In genomic region chr19:343451-343931, GRCh38 we compare ENCODE assay signal across 9 cellular contexts. TPM values are rescaled to one million over a fixed set of nuclear protein-coding genes. Genes with fewer than 3 reads are reported as not detected.
DNase-seq lines count a peak whose midpoint lies in the region; ATAC-seq and TF ChIP-seq lines count a peak whose summit lies in the region.
"Had no signal": no experiment of that assay in that cellular context is flagged by ENCODE, and none has a peak within 500 bp of the region (broad histone marks: within the 10 kb centered on the region; RNA-seq: fewer than 3 reads in every experiment).

No MANE protein-coding gene starts in this region.

- H3K9me3 ChIP-seq in iPS-15b (ENCODE audit: control insufficient read depth, insufficient read depth, low read length), result no peaks in the 10 kb centered on the region

- H3K4me1 Mint-ChIP-seq in HFFc6 (ENCODE audit: low read depth), result peaks cover 58% of the 10 kb centered on the region
- H3K4me1 Mint-ChIP-seq in activated naive CD8-positive, alpha-beta T cell (ENCODE audit: low read depth), result peaks cover 63% of the 10 kb centered on the region
- H3K4me1 Mint-ChIP-seq in stimulated activated naive B cell treated with anti-CD40 and anti-IgM and Interleukin-4, amounts not matched to agents 10 μg/mL and 1 μg/mL and 100 μg/mL, for 72 hours, result peaks cover 40 to 65% of the 10 kb centered on the region in 2 donors

- H3K27me3 ChIP-seq in iPS-15b (ENCODE audit: control insufficient read depth, insufficient read depth, low read length), result peaks cover 13% of the 10 kb centered on the region

- H3K4me3 Mint-ChIP-seq in HFFc6, result peak overlapping the region; percentile 93
- peak overlapping the region; percentile 88 for H3K4me3 Mint-ChIP-seq in activated naive CD8-positive, alpha-beta T cell
- H3K4me3 Mint-ChIP-seq in stimulated activated naive B cell treated with anti-CD40 and anti-IgM and Interleukin-4, amounts not matched to agents 10 μg/mL and 1 μg/mL and 100 μg/mL, for 72 hours, result peak overlapping the region; percentile 80 to 84

- H3K9ac ChIP-seq in iPS-15b (ENCODE audit: low read depth, low read length), result peak overlapping the region; percentile 87

- H3K36me3 ChIP-seq in iPS-15b (ENCODE audit: control insufficient read depth, insufficient read depth, low read length), result peaks cover 20% of the 10 kb centered on the region

- no peak for TF ChIP-seq CTCF in HFFc6 (IDR thresholded peaks at IDR 0.05)

- peaks cover 12% of the 10 kb centered on the region for H3K4me1 ChIP-seq in iPS-15b (ENCODE audit: control insufficient read depth, insufficient read depth, low read length)

- no peaks in the 10 kb centered on the region for H3K9me3 Mint-ChIP-seq in HFFc6
- no peaks in the 10 kb centered on the region for H3K9me3 Mint-ChIP-seq in activated naive CD8-positive, alpha-beta T cell (ENCODE audit: low read depth)
- peaks cover 0 to 11% of the 10 kb centered on the region in 2 donors for H3K9me3 Mint-ChIP-seq in stimulated activated naive B cell treated with anti-CD40 and anti-IgM and Interleukin-4, amounts not matched to agents 10 μg/mL and 1 μg/mL and 100 μg/mL, for 72 hours

- H3K27ac Mint-ChIP-seq in HFFc6, result peak overlapping the region; percentile 89
- peak overlapping the region; percentile 72 for H3K27ac Mint-ChIP-seq in activated naive CD8-positive, alpha-beta T cell
- peak overlapping the region; percentile 39 for H3K27ac Mint-ChIP-seq in stimulated activated naive B cell treated with anti-CD40 and anti-IgM and Interleukin-4, amounts not matched to agents 10 μg/mL and 1 μg/mL and 100 μg/mL, for 72 hours

- H3K4me3 ChIP-seq in iPS-15b (ENCODE audit: low read depth, low read length), result peak overlapping the region; percentile 59

- H3K27me3 Mint-ChIP-seq in HFFc6 (ENCODE audit: insufficient read depth), result peaks cover 1% of the 10 kb centered on the region
- H3K27me3 Mint-ChIP-seq in activated naive CD8-positive, alpha-beta T cell, result no peaks in the 10 kb centered on the region
- H3K27me3 Mint-ChIP-seq in stimulated activated naive B cell treated with anti-CD40 and anti-IgM and Interleukin-4, amounts not matched to agents 10 μg/mL and 1 μg/mL and 100 μg/mL, for 72 hours, result peaks cover 7 to 16% of the 10 kb centered on the region in 2 donors

- no peak for DNase-seq in HFFc6
- no peak for DNase-seq in stimulated activated naive B cell treated with anti-CD40 and anti-IgM and Interleukin-4, amounts not matched to agents 10 μg/mL and 1 μg/mL and 100 μg/mL, for 72 hours
- no peak for DNase-seq in NCI-H69 (lab: John Stamatoyannopoulos, UW)
- DNase-seq: NCI-H2107 had no signal

- peaks cover 28% of the 10 kb centered on the region for H3K36me3 Mint-ChIP-seq in HFFc6 (ENCODE audit: low read depth)
- peaks cover 9% of the 10 kb centered on the region for H3K36me3 Mint-ChIP-seq in activated naive CD8-positive, alpha-beta T cell
- H3K36me3 Mint-ChIP-seq in stimulated activated naive B cell treated with anti-CD40 and anti-IgM and Interleukin-4, amounts not matched to agents 10 μg/mL and 1 μg/mL and 100 μg/mL, for 72 hours, result peaks cover 10 to 34% of the 10 kb centered on the region in 2 donors

- ATAC-seq in stimulated activated naive B cell treated with anti-CD40 and anti-IgM and Interleukin-4, amounts not matched to agents 10 μg/mL and 1 μg/mL and 100 μg/mL, for 72 hours (replicated peaks), result no peak
- ATAC-seq in GM21360 (IDR thresholded peaks at IDR 0.05; ENCODE audit: unreplicated experiment) (no peak), GM21515 (IDR thresholded peaks at IDR 0.05; ENCODE audit: unreplicated experiment) (no peak), HG03469 (IDR thresholded peaks at IDR 0.05; ENCODE audit: unreplicated experiment) (no peak)

RNA-seq across cellular contexts. Expression of gene MIER2, which starts 1.1 kb away (rescaled TPM):
- total RNA-seq in HFFc6 (2021; fragmentation: NEBNext Ultra II Directional; extraction: Animal tissue kit (Norgen Biotek cat#: 25700)), result 10 to 100 TPM; 31.7 to 42.2 (median 33.4) TPM

RNA-seq across cellular contexts. Expression of gene PLPP2, which starts 52.3 kb away (rescaled TPM):
- total RNA-seq in HFFc6 (2021; fragmentation: NEBNext Ultra II Directional; extraction: Animal tissue kit (Norgen Biotek cat#: 25700)), result 10 to 100 TPM in 2 of 6 experiments, 1 to 10 TPM in 4; 3.5 to 15.0 (median 4.2) TPM

Comparison
In these comparisons a context has a peak if more than half of its experiments do, and no peak if none do; other contexts are left out.
1. H3K27ac Mint-ChIP-seq: peak in every context shown above with its lines; median percentile 89 in HFFc6; 72 in activated naive CD8-positive, alpha-beta T cell; 39 in stimulated activated naive B cell treated with anti-CD40 and anti-IgM and Interleukin-4, amounts not matched to agents 10 μg/mL and 1 μg/mL and 100 μg/mL, for 72 hours.